Comparison of ENCODE assay signal across 15 cellular contexts in the genomic region with DNA sequence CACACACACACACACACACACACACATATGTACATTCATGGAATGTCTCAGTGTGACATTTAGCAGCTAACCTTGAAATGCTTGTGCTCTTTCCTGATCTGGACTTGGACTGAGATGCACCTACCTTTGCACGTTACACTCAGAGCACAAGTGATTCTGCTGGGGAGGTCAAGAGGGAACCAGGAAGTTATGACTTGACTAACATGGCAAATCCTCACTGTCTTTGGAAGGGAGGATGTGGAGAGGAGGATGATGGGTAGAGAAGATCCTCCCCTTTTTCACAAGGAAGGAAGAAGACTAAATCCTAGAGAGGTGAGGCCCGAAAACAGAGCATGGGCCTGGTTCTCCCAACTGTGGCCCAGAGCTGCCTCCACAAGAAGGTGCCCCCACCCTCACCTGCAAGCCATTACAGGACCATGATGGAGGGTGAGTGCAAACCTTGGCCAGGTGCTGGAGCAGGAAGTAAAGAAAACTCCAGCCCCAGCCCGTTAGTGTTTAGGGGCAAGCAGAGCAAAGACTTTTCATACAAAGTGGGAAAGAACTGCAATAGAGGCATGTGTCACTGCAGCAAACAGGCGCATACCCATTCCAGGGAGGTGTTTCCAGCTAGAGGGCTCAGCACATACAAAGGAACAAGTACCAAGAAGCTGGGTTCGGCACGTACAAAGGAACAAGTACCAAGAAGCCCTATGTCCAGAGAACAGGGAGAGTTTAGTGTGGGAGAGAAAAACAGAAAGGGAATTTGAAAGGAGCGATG. TPM values are rescaled to one million over a fixed set of nuclear protein-coding genes. Genes with fewer than 3 reads are reported as not detected.
DNase-seq lines count a peak whose midpoint lies in the region; ATAC-seq and TF ChIP-seq lines count a peak whose summit lies in the region.
"Had no signal": no experiment of that assay in that cellular context is flagged by ENCODE, and none has a peak within 500 bp of the region (broad histone marks: within the 10 kb centered on the region; RNA-seq: fewer than 3 reads in every experiment).

No MANE protein-coding gene starts in this region.

- BruUV-seq in MCF 10A (replicated peaks; lab: Mats Ljungman, UMichigan), result TSS peak; percentile 82

- no peaks in the 10 kb centered on the region for H3K9me3 Mint-ChIP-seq in MCF 10A (ENCODE audit: unreplicated experiment)
- no peaks in the 10 kb centered on the region for H3K9me3 Mint-ChIP-seq in chondrocyte (ENCODE audit: low read depth)
- H3K9me3 Mint-ChIP-seq: activated naive CD4-positive, alpha-beta T cell treated with anti-CD3 and anti-CD28 coated beads, Interleukin-2, amount 50 U/mL, for 72 hours; central memory CD8-positive, alpha-beta T cell had no signal

- no peaks in the 10 kb centered on the region for H3K4me1 ChIP-seq in breast epithelium
- H3K4me1 ChIP-seq: SJSA1 had no signal

- POLR2A ChIA-PET in MCF 10A (lab: Yijun Ruan, JAX), result no interaction called here

- H3K4me3 Mint-ChIP-seq in MCF 10A (ENCODE audit: unreplicated experiment), result no peak overlapping the region
- no peak overlapping the region for H3K4me3 Mint-ChIP-seq in chondrocyte (ENCODE audit: unreplicated experiment)
- H3K4me3 Mint-ChIP-seq: central memory CD8-positive, alpha-beta T cell had no signal

- CTCF ChIA-PET in MCF 10A (lab: Yijun Ruan, JAX), result interaction anchor here (0.6 kb wide), 1 partner anchor 18 kb away, joined by 3 read pairs; no protein-coding TSS in a partner anchor

- no peak for ATAC-seq in HG02623 (IDR thresholded peaks at IDR 0.05; ENCODE audit: unreplicated experiment)

- TF ChIP-seq CTCF in MCF 10A (IDR thresholded peaks at IDR 0.05; ENCODE audit: unreplicated experiment) (no peak), breast epithelium (IDR thresholded peaks at IDR 0.05) (no peak), chondrocyte (IDR thresholded peaks at IDR 0.05) (no peak)

- no peak overlapping the region for H3K4me3 ChIP-seq in breast epithelium
- H3K4me3 ChIP-seq: SJSA1 had no signal

- H3K27me3 Mint-ChIP-seq in MCF 10A (ENCODE audit: insufficient read depth, unreplicated experiment) (no peaks in the 10 kb centered on the region), chondrocyte (ENCODE audit: low read depth) (peaks cover 26% of the 10 kb centered on the region)

- DNase-seq in MCF 10A (ENCODE audit: unreplicated experiment), result peak; percentile 38
- no peak for DNase-seq in breast epithelium (ENCODE audit: low spot score in 2 of 2)
- peak; percentile 35 to 39 for DNase-seq in NCI-H1930 (lab: John Stamatoyannopoulos, UW)
- DNase-seq in chondrocyte (ENCODE audit: low spot score), result peak; percentile 6
- no peak for DNase-seq in stimulated activated CD4-positive, alpha-beta T cell treated with anti-CD3 and anti-CD28 coated beads, Interleukin-15, amount 100 ng/mL, for 24 hours
- no peak for DNase-seq in inferior parietal cortex (ENCODE audit: extremely low spot score)
- DNase-seq in COLO829 (ENCODE audit: low spot score), result no peak
- DNase-seq: NCI-H1417 treated with DMSO at 0.1 percent for 48 hours, NCI-H524 had no signal

- no peaks in the 10 kb centered on the region for H3K36me3 ChIP-seq in breast epithelium
- H3K36me3 ChIP-seq: SJSA1 had no signal

- intact Hi-C loops in MCF 10A (cut with micrococcal nuclease) (no loop called here), breast epithelium (cut with DNase I; ENCODE audit: low total_unique reads) (no loop called here)

- H3K27me3 ChIP-seq in breast epithelium, result no peaks in the 10 kb centered on the region
- H3K27me3 ChIP-seq: SJSA1 had no signal

- no peak overlapping the region for H3K27ac ChIP-seq in breast epithelium
- H3K27ac ChIP-seq: SJSA1 had no signal

- TF ChIP-seq POLR2A in breast epithelium (IDR thresholded peaks at IDR 0.05), result no peak

- H3K4me1 Mint-ChIP-seq in MCF 10A (ENCODE audit: insufficient read depth, unreplicated experiment) (no peaks in the 10 kb centered on the region), chondrocyte (ENCODE audit: low read depth) (peaks cover 7% of the 10 kb centered on the region)
- H3K4me1 Mint-ChIP-seq: central memory CD8-positive, alpha-beta T cell had no signal

- H3K27ac Mint-ChIP-seq in MCF 10A (ENCODE audit: low read depth, unreplicated experiment) (no peak overlapping the region), chondrocyte (ENCODE audit: unreplicated experiment) (no peak overlapping the region)

- H3K36me3 Mint-ChIP-seq in MCF 10A (ENCODE audit: insufficient read depth, unreplicated experiment) (no peaks in the 10 kb centered on the region), chondrocyte (ENCODE audit: low read depth) (no peaks in the 10 kb centered on the region)
- H3K36me3 Mint-ChIP-seq: activated naive CD4-positive, alpha-beta T cell treated with anti-CD3 and anti-CD28 coated beads, Interleukin-2, amount 50 U/mL, for 72 hours had no signal

- no peaks in the 10 kb centered on the region for H3K9me3 ChIP-seq in breast epithelium
- H3K9me3 ChIP-seq: SJSA1 had no signal

RNA-seq across cellular contexts. Expression of gene SCN4B, which starts 26.4 kb away (rescaled TPM):
- total RNA-seq in MCF 10A (2022) (0.32 TPM in 1 of 2 replicates, not detected in the other), breast epithelium (1 to 10 TPM; 3.3 to 7.9 (median 3.7) TPM), chondrocyte (0.28 to 0.42 TPM in 2 of 3 replicates, not detected in the other)
- total RNA-seq: SJSA1 had no signal

RNA-seq across cellular contexts. Expression of gene SMIM35, which starts 39.5 kb away (rescaled TPM):
- total RNA-seq in MCF 10A (2022), result not detected in 2 replicates
- total RNA-seq in breast epithelium, result not detected
- not detected in 3 replicates for total RNA-seq in chondrocyte
- total RNA-seq: activated naive CD4-positive, alpha-beta T cell treated with anti-CD3 and anti-CD28 coated beads, Interleukin-2, amount 50 U/mL, for 72 hours; SJSA1; urinary bladder had no signal

RNA-seq across cellular contexts. Expression of gene TMPRSS4, which starts 49.4 kb away (rescaled TPM):
- total RNA-seq in MCF 10A (2022) (not detected in 2 replicates), breast epithelium (under 1 TPM in 1 of 3 donors, not detected in 2; 0.98 TPM), chondrocyte (not detected in 3 replicates)
- total RNA-seq: activated CD8-positive, alpha-beta memory T cell treated with anti-CD3 and anti-CD28 coated beads for 36 hours; activated naive CD4-positive, alpha-beta T cell treated with anti-CD3 and anti-CD28 coated beads, Interleukin-2, amount 50 U/mL, for 72 hours; SJSA1 had no signal

RNA-seq across cellular contexts. Expression of gene SCN2B, which starts 50.2 kb away (rescaled TPM):
- not detected in 2 replicates for total RNA-seq in MCF 10A (2022)
- total RNA-seq in breast epithelium, result under 1 TPM; under 0.01 to 0.88 (median 0.16) TPM
- total RNA-seq in chondrocyte, result 0.12 to 0.24 TPM (median 0.13 TPM) in 3 replicates
- total RNA-seq: activated CD8-positive, alpha-beta memory T cell treated with anti-CD3 and anti-CD28 coated beads for 36 hours; SJSA1 had no signal

Comparison
In these comparisons a context has a peak if more than half of its experiments do, and no peak if none do; other contexts are left out.
1. DNase-seq: peak in MCF 10A (single experiment), NCI-H1930 (2 of 2) and chondrocyte (single experiment); none in breast epithelium (0 of 2), stimulated activated CD4-positive, alpha-beta T cell treated with anti-CD3 and anti-CD28 coated beads, Interleukin-15, amount 100 ng/mL, for 24 hours (single experiment), inferior parietal cortex (single experiment) and COLO829 (single experiment).